Comparison of ENCODE assay signal across 11 cellular contexts in genomic region chr21:44064852-44065403, GRCh38. TPM values are rescaled to one million over a fixed set of nuclear protein-coding genes. Genes with fewer than 3 reads are reported as not detected.
DNase-seq lines count a peak whose midpoint lies in the region; ATAC-seq, FAIRE-seq and TF ChIP-seq lines count a peak whose summit lies in the region.
"Had no signal": no experiment of that assay in that cellular context is flagged by ENCODE, and none has a peak within 500 bp of the region (broad histone marks: within the 10 kb centered on the region; RNA-seq: fewer than 3 reads in every experiment).

No MANE protein-coding gene starts in this region.

- FAIRE-seq in GM12891 (lab: Jason Lieb, UNC), result no peak

- H3K4me1 Mint-ChIP-seq in activated CD8-positive, alpha-beta memory T cell treated with anti-CD3 and anti-CD28 coated beads, Interleukin-2, amount 10 ng/mL, durations not matched to agents 7 days and 5 days, result peaks cover 31% of the 10 kb centered on the region
- H3K4me1 Mint-ChIP-seq in T-helper 17 cell, result peaks cover 34% of the 10 kb centered on the region
- peaks cover 43% of the 10 kb centered on the region for H3K4me1 Mint-ChIP-seq in stimulated activated naive CD8-positive, alpha-beta T cell treated with anti-CD3 and anti-CD28 coated beads, Interleukin-15, Interleukin-2, amounts not matched to agents 100 ng/mL and 50 ng/mL, for 24 hours (ENCODE audit: low read depth)
- H3K4me1 Mint-ChIP-seq: brain had no signal

- no peaks in the 10 kb centered on the region for H3K4me1 ChIP-seq in duodenal mucosa (ENCODE audit: control insufficient read depth in 1 of 2, insufficient read depth in 2 of 2, low read length in 2 of 2)
- H3K4me1 ChIP-seq: lower lobe of right lung had no signal

- no peaks in the 10 kb centered on the region for H3K27me3 Mint-ChIP-seq in activated CD8-positive, alpha-beta memory T cell treated with anti-CD3 and anti-CD28 coated beads, Interleukin-2, amount 10 ng/mL, durations not matched to agents 7 days and 5 days
- H3K27me3 Mint-ChIP-seq in T-helper 17 cell, result no peaks in the 10 kb centered on the region
- H3K27me3 Mint-ChIP-seq in stimulated activated naive CD8-positive, alpha-beta T cell treated with anti-CD3 and anti-CD28 coated beads, Interleukin-15, Interleukin-2, amounts not matched to agents 100 ng/mL and 50 ng/mL, for 24 hours, result no peaks in the 10 kb centered on the region
- H3K27me3 Mint-ChIP-seq: brain had no signal

- H3K27me3 ChIP-seq in duodenal mucosa (ENCODE audit: control insufficient read depth in 1 of 2, insufficient read depth in 2 of 2, low read length in 2 of 2), result no peaks in the 10 kb centered on the region

- peaks cover 39 to 71% of the 10 kb centered on the region in 2 donors for H3K36me3 ChIP-seq in duodenal mucosa (ENCODE audit: control insufficient read depth in 1 of 2, insufficient read depth in 2 of 2, low read length in 2 of 2)

- no peak overlapping the region for H3K9ac ChIP-seq in duodenal mucosa (ENCODE audit: low read depth in 1 of 2, low read length in 2 of 2)

- H3K27ac ChIP-seq in duodenal mucosa (ENCODE audit: low read depth, low read length), result peak overlapping the region; percentile 17
- H3K27ac ChIP-seq: lower lobe of right lung had no signal

- no peaks in the 10 kb centered on the region for H3K9me3 Mint-ChIP-seq in activated CD8-positive, alpha-beta memory T cell treated with anti-CD3 and anti-CD28 coated beads, Interleukin-2, amount 10 ng/mL, durations not matched to agents 7 days and 5 days (ENCODE audit: low read depth)
- no peaks in the 10 kb centered on the region for H3K9me3 Mint-ChIP-seq in stimulated activated naive CD8-positive, alpha-beta T cell treated with anti-CD3 and anti-CD28 coated beads, Interleukin-15, Interleukin-2, amounts not matched to agents 100 ng/mL and 50 ng/mL, for 24 hours
- H3K9me3 Mint-ChIP-seq: brain had no signal

- DNase-seq in activated CD8-positive, alpha-beta memory T cell treated with anti-CD3 and anti-CD28 coated beads, Interleukin-2, amount 10 ng/mL, durations not matched to agents 7 days and 5 days, result no peak
- DNase-seq in activated CD8-positive, alpha-beta memory T cell treated with anti-CD3 and anti-CD28 coated beads for 24 hours, result no peak
- DNase-seq in T-helper 17 cell, result no peak
- no peak for DNase-seq in GM12891 (ENCODE audit: insufficient read length, low spot score)
- no peak for DNase-seq in pons (ENCODE audit: low spot score)
- no peak for DNase-seq in hypothalamus (lab: John Stamatoyannopoulos, UW)
- DNase-seq: lower lobe of right lung, NCI-H446 had no signal

- ATAC-seq in activated CD8-positive, alpha-beta memory T cell treated with anti-CD3 and anti-CD28 coated beads, Interleukin-2, amount 10 ng/mL, durations not matched to agents 7 days and 5 days, result peak; percentile 3
- ATAC-seq in T-helper 17 cell, result peak; percentile 26

- no peak overlapping the region for H3K4me3 ChIP-seq in duodenal mucosa (ENCODE audit: low read depth in 1 of 2, low read length in 2 of 2)
- H3K4me3 ChIP-seq: lower lobe of right lung had no signal

- peak overlapping the region; percentile 97 for H3K27ac Mint-ChIP-seq in activated CD8-positive, alpha-beta memory T cell treated with anti-CD3 and anti-CD28 coated beads, Interleukin-2, amount 10 ng/mL, durations not matched to agents 7 days and 5 days
- H3K27ac Mint-ChIP-seq in T-helper 17 cell, result peak overlapping the region; percentile 98
- peak overlapping the region; percentile 92 for H3K27ac Mint-ChIP-seq in stimulated activated naive CD8-positive, alpha-beta T cell treated with anti-CD3 and anti-CD28 coated beads, Interleukin-15, Interleukin-2, amounts not matched to agents 100 ng/mL and 50 ng/mL, for 24 hours
- H3K27ac Mint-ChIP-seq: brain had no signal

- TF ChIP-seq POLR2A in GM12891 (IDR thresholded peaks at IDR 0.05; ENCODE audit: low read depth, low read length), result no peak

- CTCF ChIA-PET in activated CD8-positive, alpha-beta memory T cell treated with anti-CD3 and anti-CD28 coated beads, Interleukin-2, amount 10 ng/mL, durations not matched to agents 7 days and 5 days (lab: Charles Lee), result interaction anchor here (0.6 to 3.1 kb wide), 6 partner anchors 10 to 51 kb away, joined by 3 to 15 read pairs (median 3); no protein-coding TSS in a partner anchor

- H3K36me3 Mint-ChIP-seq in activated CD8-positive, alpha-beta memory T cell treated with anti-CD3 and anti-CD28 coated beads, Interleukin-2, amount 10 ng/mL, durations not matched to agents 7 days and 5 days, result peaks cover 31% of the 10 kb centered on the region
- peaks cover 8% of the 10 kb centered on the region for H3K36me3 Mint-ChIP-seq in T-helper 17 cell (ENCODE audit: low read depth)
- peaks cover 57% of the 10 kb centered on the region for H3K36me3 Mint-ChIP-seq in stimulated activated naive CD8-positive, alpha-beta T cell treated with anti-CD3 and anti-CD28 coated beads, Interleukin-15, Interleukin-2, amounts not matched to agents 100 ng/mL and 50 ng/mL, for 24 hours (ENCODE audit: low read depth)

- H3K9me3 ChIP-seq in T-helper 17 cell (ENCODE audit: control insufficient read depth, low read length, poor library complexity, severe bottlenecking) (no peaks in the 10 kb centered on the region), duodenal mucosa (ENCODE audit: control insufficient read depth in 1 of 2, low read length in 2 of 2) (no peaks in the 10 kb centered on the region)
- H3K9me3 ChIP-seq: lower lobe of right lung had no signal

- peak overlapping the region; percentile 69 for H3K4me3 Mint-ChIP-seq in activated CD8-positive, alpha-beta memory T cell treated with anti-CD3 and anti-CD28 coated beads, Interleukin-2, amount 10 ng/mL, durations not matched to agents 7 days and 5 days
- H3K4me3 Mint-ChIP-seq in T-helper 17 cell, result peak overlapping the region; percentile 75
- peak overlapping the region; percentile 61 for H3K4me3 Mint-ChIP-seq in stimulated activated naive CD8-positive, alpha-beta T cell treated with anti-CD3 and anti-CD28 coated beads, Interleukin-15, Interleukin-2, amounts not matched to agents 100 ng/mL and 50 ng/mL, for 24 hours
- H3K4me3 Mint-ChIP-seq: brain had no signal

TF ChIP-seq in GM12891, 5 proteins besides CTCF, POLR2A, EP300 and RAD21:
- TF ChIP-seq PAX5 (IDR thresholded peaks at IDR 0.05; ENCODE audit: insufficient read depth, low read length, severe bottlenecking) (no peak), TAF1 (IDR thresholded peaks at IDR 0.05; ENCODE audit: low read depth, low read length) (no peak), POLR2AphosphoS5 (IDR thresholded peaks at IDR 0.05; ENCODE audit: low read depth, low read length) (no peak), POU2F2 (IDR thresholded peaks at IDR 0.05; ENCODE audit: low read depth, low read length) (no peak), SPI1 (IDR thresholded peaks at IDR 0.05; ENCODE audit: low read depth, low read length) (no peak)
TF ChIP-seq in GM12891: peak in this region for 0.

RNA-seq across cellular contexts. Expression of gene PWP2, which starts 42.3 kb away (rescaled TPM):
- total RNA-seq in activated CD8-positive, alpha-beta memory T cell treated with anti-CD3 and anti-CD28 coated beads, Interleukin-2, amount 10 ng/mL, durations not matched to agents 7 days and 5 days, result 1 to 10 TPM; 9.3 to 9.6 TPM
- 10 to 100 TPM; 21.9 to 28.7 TPM for total RNA-seq in T-helper 17 cell
- 3.5 TPM for polyA plus RNA-seq in GM12891 (2012; ENCODE audit: low read depth, missing spikeins)

RNA-seq across cellular contexts. Expression of gene TRAPPC10, which starts 52.8 kb away (rescaled TPM):
- 10 to 100 TPM; 71.5 to 71.7 TPM for total RNA-seq in activated CD8-positive, alpha-beta memory T cell treated with anti-CD3 and anti-CD28 coated beads, Interleukin-2, amount 10 ng/mL, durations not matched to agents 7 days and 5 days
- total RNA-seq in T-helper 17 cell, result 100 to 1,000 TPM; 107 to 122 TPM
- polyA plus RNA-seq in GM12891 (2012; ENCODE audit: low read depth, missing spikeins), result 14.0 TPM
